Comparison of ENCODE assay signal across 20 cellular contexts in the genomic region with DNA sequence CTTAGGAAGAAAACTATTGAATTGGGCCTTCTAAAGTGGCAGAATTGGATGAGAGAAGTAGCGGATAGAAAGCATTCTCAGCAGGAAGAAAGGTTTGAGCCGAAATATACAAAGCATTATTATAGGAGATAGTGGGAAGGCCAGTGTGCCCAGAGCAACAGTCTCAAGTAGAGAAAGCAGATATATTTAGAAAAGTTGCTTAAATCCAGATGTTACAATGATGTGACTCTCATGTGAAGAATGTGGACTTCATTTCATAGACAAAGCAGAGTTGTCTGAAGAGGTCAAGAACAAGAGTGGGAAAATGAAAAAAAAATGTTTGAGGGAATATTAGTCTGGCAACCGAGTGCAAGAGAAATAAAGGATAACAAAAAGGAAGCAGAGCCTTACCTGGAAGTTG.
DNase-seq lines count a peak whose midpoint lies in the region; ATAC-seq and TF ChIP-seq lines count a peak whose summit lies in the region.
"Had no signal": no experiment of that assay in that cellular context is flagged by ENCODE, and none has a peak within 500 bp of the region (broad histone marks: within the 10 kb centered on the region; RNA-seq: fewer than 3 reads in every experiment).

No MANE protein-coding gene starts in this region.

- H3K27me3 ChIP-seq in ascending aorta (no peaks in the 10 kb centered on the region), stomach (no peaks in the 10 kb centered on the region)

- TF ChIP-seq CTCF in ascending aorta (IDR thresholded peaks at IDR 0.05) (no peak), fibroblast of villous mesenchyme (IDR thresholded peaks at IDR 0.05; ENCODE audit: insufficient read depth, low read depth, low read length) (no peak), stomach (IDR thresholded peaks at IDR 0.05) (no peak)

- TF ChIP-seq POLR2A in stomach (IDR thresholded peaks at IDR 0.05) = no peak

- H3K4me3 ChIP-seq in ascending aorta (peak overlapping the region in 1 of 2 donors; percentile 20), fibroblast of villous mesenchyme (ENCODE audit: low read depth, low read length) (no peak overlapping the region), stomach (no peak overlapping the region)
- H3K4me3 ChIP-seq: K562, lower lobe of right lung had no signal

- H3K36me3 ChIP-seq in ascending aorta (no peaks in the 10 kb centered on the region), stomach (no peaks in the 10 kb centered on the region)
- H3K36me3 ChIP-seq: lower lobe of right lung had no signal

- no peak for TF ChIP-seq EP300 in stomach (IDR thresholded peaks at IDR 0.05)

- peaks cover 14 to 38% of the 10 kb centered on the region in 2 donors for H3K4me1 ChIP-seq in ascending aorta
- H3K4me1 ChIP-seq in stomach = peaks cover 0 to 49% (median 13%) of the 10 kb centered on the region in 4 donors
- H3K4me1 ChIP-seq: lower lobe of right lung had no signal

- WGBS in stomach, 5 donors = 68 to 90% (median 83%) methylated on average over 3 of the region's 3 CpGs

- intact Hi-C loops in ascending aorta (cut with DNase I) = loop anchor here (5.0 kb wide), 1 partner anchor 33 kb away; no protein-coding TSS in a partner anchor
- intact Hi-C loops in stomach (cut with DNase I; ENCODE audit: low total_unique reads) = no loop called here
- intact Hi-C loops in left colon (cut with DNase I, micrococcal nuclease) = no loop called here

- DNase-seq in EH (ENCODE audit: low read depth) = peak; percentile 91
- DNase-seq in ascending aorta (ENCODE audit: low spot score in 2 of 2) = no peak
- DNase-seq in fibroblast of villous mesenchyme (ENCODE audit: low read depth) = peak; percentile 78
- DNase-seq in stomach = no peak
- no peak for DNase-seq in NCI-H69 (lab: John Stamatoyannopoulos, UW)
- no peak for DNase-seq in stimulated activated CD8-positive, alpha-beta memory T cell treated with anti-CD3 and anti-CD28 coated beads, Interleukin-4, amount 100 ng/mL, for 48 hours
- DNase-seq in left colon = no peak
- DNase-seq in pons (ENCODE audit: low spot score) = no peak
- DNase-seq: activated CD4-positive, CD25-positive, alpha-beta regulatory T cell; activated naive CD8-positive, alpha-beta T cell treated with anti-CD3 and anti-CD28 coated beads, Interleukin-2, amount 50 U/mL, for 24 hours; endodermal cell; GDM1; glutamatergic neuron; lower lobe of right lung; naive thymus-derived CD4-positive, alpha-beta T cell; NCI-H2081 treated with DMSO at 0.1 percent for 48 hours; NCI-H524 treated with DMSO at 0.1 percent for 48 hours; stimulated activated CD4-positive, alpha-beta T cell treated with anti-CD3 and anti-CD28 coated beads, Interleukin-12 subunit alpha, Interleukin-12 subunit beta, amount 100 ng/mL, for 4 hours; stimulated activated naive CD4-positive, alpha-beta T cell treated with Interleukin-2 at 50 U/mL for 16 hours had no signal

- no peak for ATAC-seq in left colon
- ATAC-seq: activated naive CD8-positive, alpha-beta T cell treated with anti-CD3 and anti-CD28 coated beads, Interleukin-2, amount 50 U/mL, for 24 hours; K562; lower lobe of right lung; naive thymus-derived CD4-positive, alpha-beta T cell had no signal

- peak overlapping the region; percentile 79 for H3K27ac ChIP-seq in ascending aorta
- H3K27ac ChIP-seq in stomach = peak overlapping the region in 4 of 5 donors; percentile 18 to 63 (median 50)
- H3K27ac ChIP-seq: lower lobe of right lung had no signal

- H3K9me3 ChIP-seq in ascending aorta = no peaks in the 10 kb centered on the region
- H3K9me3 ChIP-seq in stomach = no peaks in the 10 kb centered on the region
- H3K9me3 ChIP-seq: lower lobe of right lung had no signal

Comparison
In these comparisons a context has a peak if more than half of its experiments do, and no peak if none do; other contexts are left out.
1. DNase-seq: peak in EH (single experiment) and fibroblast of villous mesenchyme (single experiment); none in ascending aorta (0 of 2), stomach (single experiment), NCI-H69 (single experiment), stimulated activated CD8-positive, alpha-beta memory T cell treated with anti-CD3 and anti-CD28 coated beads, Interleukin-4, amount 100 ng/mL, for 48 hours (single experiment), left colon (0 of 2) and pons (single experiment).